Comparison of ENCODE assay signal across 1 cellular context in the genomic region with DNA sequence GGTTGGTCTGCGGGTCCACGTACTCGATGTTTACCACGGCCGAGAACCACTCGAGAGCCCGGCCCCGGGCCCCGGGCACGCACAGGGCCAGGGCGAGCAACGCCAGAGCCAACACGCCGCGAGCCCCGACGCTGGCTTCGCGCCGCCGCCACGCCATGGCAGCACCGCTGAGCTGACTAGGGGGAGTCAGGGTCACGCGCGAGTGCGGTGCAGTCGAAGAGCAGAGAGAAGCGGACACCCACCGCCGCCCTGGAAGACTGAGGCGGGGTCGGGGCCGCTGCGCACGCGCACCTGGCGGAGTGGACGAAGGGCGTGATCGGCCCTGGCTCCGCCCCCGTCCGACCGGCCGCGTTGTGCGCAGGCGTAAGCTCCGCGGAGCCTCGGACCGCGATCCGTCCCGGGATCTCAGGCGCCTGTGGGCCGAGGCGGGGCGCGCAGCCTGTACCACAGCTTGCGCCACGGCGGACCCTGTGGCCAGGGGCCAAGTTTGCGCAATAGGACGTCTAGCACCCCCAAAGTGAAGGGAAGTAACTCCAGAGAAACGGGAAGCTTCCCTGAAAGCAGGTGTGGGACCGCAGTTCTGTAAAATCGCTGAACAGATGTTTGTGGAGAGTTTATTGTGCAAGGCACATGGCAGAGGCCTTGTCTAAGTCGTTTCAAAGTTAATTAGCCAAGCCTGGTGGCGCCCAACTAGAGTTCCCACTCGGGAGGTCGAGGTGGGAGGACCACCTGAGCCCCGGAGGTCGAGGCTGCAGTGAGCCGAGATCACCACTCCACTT.
A peak's percentile ranks its signal among the peaks of the same experiment; 100 is the strongest.
TF ChIP-seq lines count a peak whose summit lies in the region.

A gene with protein sequence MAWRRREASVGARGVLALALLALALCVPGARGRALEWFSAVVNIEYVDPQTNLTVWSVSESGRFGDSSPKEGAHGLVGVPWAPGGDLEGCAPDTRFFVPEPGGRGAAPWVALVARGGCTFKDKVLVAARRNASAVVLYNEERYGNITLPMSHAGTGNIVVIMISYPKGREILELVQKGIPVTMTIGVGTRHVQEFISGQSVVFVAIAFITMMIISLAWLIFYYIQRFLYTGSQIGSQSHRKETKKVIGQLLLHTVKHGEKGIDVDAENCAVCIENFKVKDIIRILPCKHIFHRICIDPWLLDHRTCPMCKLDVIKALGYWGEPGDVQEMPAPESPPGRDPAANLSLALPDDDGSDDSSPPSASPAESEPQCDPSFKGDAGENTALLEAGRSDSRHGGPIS (minus strand): TSS at position 270 of the 779 bp plus-strand sequence. CDS start 113 bp downstream, at position 157.

TF ChIP-seq in HepG2, 621 proteins besides CTCF, POLR2A, EP300 and RAD21 (continued from another document):
- TF ChIP-seq, protein P1, sequence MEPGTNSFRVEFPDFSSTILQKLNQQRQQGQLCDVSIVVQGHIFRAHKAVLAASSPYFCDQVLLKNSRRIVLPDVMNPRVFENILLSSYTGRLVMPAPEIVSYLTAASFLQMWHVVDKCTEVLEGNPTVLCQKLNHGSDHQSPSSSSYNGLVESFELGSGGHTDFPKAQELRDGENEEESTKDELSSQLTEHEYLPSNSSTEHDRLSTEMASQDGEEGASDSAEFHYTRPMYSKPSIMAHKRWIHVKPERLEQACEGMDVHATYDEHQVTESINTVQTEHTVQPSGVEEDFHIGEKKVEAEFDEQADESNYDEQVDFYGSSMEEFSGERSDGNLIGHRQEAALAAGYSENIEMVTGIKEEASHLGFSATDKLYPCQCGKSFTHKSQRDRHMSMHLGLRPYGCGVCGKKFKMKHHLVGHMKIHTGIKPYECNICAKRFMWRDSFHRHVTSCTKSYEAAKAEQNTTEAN (CRISPR knock-in tag; conservative IDR thresholded peaks at IDR 0.05) = peak; percentile 87; the same call in 1 of the 2 replicates
- peak; percentile 24 for TF ChIP-seq ZNF672 (CRISPR knock-in tag; IDR thresholded peaks at IDR 0.05)
- peak; percentile 84; the same call in 1 of the 2 replicates for TF ChIP-seq MXD4 (CRISPR knock-in tag; IDR thresholded peaks at IDR 0.05)
- TF ChIP-seq ATRX (CRISPR knock-in tag; IDR thresholded peaks at IDR 0.05; ENCODE audit: borderline replicate concordance) = no peak
- TF ChIP-seq SIN3A (IDR thresholded peaks at IDR 0.05; ENCODE audit: borderline replicate concordance, low read depth, low read length) = peak; percentile 66; the same call in 1 of the 2 replicates
- no peak; the same call in 1 of the 2 replicates for TF ChIP-seq CREB1 (IDR thresholded peaks at IDR 0.05)
- TF ChIP-seq CREB1 (CRISPR knock-in tag; IDR thresholded peaks at IDR 0.05) = no peak
- peak; percentile 99; the same call in 1 of the 2 replicates for TF ChIP-seq ZNF619 (CRISPR knock-in tag; IDR thresholded peaks at IDR 0.05)
- no peak for TF ChIP-seq HDAC6 (IDR thresholded peaks at IDR 0.05; ENCODE audit: low read depth, low read length)
- TF ChIP-seq CC2D1A (CRISPR knock-in tag; IDR thresholded peaks at IDR 0.05) = peak; percentile 82
- peak; percentile 85 for TF ChIP-seq TEAD3 (CRISPR knock-in tag; optimal IDR thresholded peaks at IDR 0.05; ENCODE audit: borderline replicate concordance)
- TF ChIP-seq ZNF143 (CRISPR knock-in tag; IDR thresholded peaks at IDR 0.05) = peak; percentile 61
- TF ChIP-seq SRSF9 (IDR thresholded peaks at IDR 0.05; ENCODE audit: borderline replicate concordance, insufficient read depth, low read depth, low read length, poor library complexity, severe bottlenecking) = no peak
- TF ChIP-seq ATF7-NPFF (CRISPR knock-in tag; IDR thresholded peaks at IDR 0.05; ENCODE audit: low read depth) = peak; percentile 66; the same call in 1 of the 2 replicates
- TF ChIP-seq TCF12 (IDR thresholded peaks at IDR 0.05) = no peak
- peak; percentile 94; the same call in 1 of the 2 replicates for TF ChIP-seq TCF12 (CRISPR knock-in tag; IDR thresholded peaks at IDR 0.05)
- no peak for TF ChIP-seq ZBTB1 (CRISPR knock-in tag; IDR thresholded peaks at IDR 0.05; ENCODE audit: borderline replicate concordance)
- TF ChIP-seq ZNF530 (CRISPR knock-in tag; IDR thresholded peaks at IDR 0.05; ENCODE audit: low read depth) = no peak
- peak; percentile 96 for TF ChIP-seq ZNF333 (CRISPR knock-in tag; IDR thresholded peaks at IDR 0.05; ENCODE audit: borderline replicate concordance)
- TF ChIP-seq, protein P2, sequence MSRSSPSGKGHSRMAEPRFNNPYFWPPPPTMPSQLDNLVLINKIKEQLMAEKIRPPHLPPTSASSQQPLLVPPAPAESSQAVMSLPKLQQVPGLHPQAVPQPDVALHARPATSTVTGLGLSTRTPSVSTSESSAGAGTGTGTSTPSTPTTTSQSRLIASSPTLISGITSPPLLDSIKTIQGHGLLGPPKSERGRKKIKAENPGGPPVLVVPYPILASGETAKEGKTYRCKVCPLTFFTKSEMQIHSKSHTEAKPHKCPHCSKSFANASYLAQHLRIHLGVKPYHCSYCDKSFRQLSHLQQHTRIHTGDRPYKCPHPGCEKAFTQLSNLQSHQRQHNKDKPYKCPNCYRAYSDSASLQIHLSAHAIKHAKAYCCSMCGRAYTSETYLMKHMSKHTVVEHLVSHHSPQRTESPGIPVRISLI (CRISPR knock-in tag; IDR thresholded peaks at IDR 0.05; ENCODE audit: borderline replicate concordance) = peak; percentile 86
- TF ChIP-seq ZNF224 (CRISPR knock-in tag; IDR thresholded peaks at IDR 0.05) = peak; percentile 87; the same call in 1 of the 2 replicates
- TF ChIP-seq, protein P3, sequence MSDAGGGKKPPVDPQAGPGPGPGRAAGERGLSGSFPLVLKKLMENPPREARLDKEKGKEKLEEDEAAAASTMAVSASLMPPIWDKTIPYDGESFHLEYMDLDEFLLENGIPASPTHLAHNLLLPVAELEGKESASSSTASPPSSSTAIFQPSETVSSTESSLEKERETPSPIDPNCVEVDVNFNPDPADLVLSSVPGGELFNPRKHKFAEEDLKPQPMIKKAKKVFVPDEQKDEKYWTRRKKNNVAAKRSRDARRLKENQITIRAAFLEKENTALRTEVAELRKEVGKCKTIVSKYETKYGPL (CRISPR knock-in tag; IDR thresholded peaks at IDR 0.05) = 0 out of 2 replicates have a peak, but pooled peaks have one; percentile 67
- TF ChIP-seq, protein P4, sequence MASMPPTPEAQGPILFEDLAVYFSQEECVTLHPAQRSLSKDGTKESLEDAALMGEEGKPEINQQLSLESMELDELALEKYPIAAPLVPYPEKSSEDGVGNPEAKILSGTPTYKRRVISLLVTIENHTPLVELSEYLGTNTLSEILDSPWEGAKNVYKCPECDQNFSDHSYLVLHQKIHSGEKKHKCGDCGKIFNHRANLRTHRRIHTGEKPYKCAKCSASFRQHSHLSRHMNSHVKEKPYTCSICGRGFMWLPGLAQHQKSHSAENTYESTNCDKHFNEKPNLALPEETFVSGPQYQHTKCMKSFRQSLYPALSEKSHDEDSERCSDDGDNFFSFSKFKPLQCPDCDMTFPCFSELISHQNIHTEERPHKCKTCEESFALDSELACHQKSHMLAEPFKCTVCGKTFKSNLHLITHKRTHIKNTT (CRISPR knock-in tag; IDR thresholded peaks at IDR 0.05) = no peak
- no peak for TF ChIP-seq SMARCE1 (IDR thresholded peaks at IDR 0.05; ENCODE audit: borderline replicate concordance)
- TF ChIP-seq, protein P5, sequence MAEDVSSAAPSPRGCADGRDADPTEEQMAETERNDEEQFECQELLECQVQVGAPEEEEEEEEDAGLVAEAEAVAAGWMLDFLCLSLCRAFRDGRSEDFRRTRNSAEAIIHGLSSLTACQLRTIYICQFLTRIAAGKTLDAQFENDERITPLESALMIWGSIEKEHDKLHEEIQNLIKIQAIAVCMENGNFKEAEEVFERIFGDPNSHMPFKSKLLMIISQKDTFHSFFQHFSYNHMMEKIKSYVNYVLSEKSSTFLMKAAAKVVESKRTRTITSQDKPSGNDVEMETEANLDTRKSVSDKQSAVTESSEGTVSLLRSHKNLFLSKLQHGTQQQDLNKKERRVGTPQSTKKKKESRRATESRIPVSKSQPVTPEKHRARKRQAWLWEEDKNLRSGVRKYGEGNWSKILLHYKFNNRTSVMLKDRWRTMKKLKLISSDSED (CRISPR knock-in tag; IDR thresholded peaks at IDR 0.05) = no peak
- peak; percentile 77; the same call in 1 of the 2 replicates for TF ChIP-seq ZNF337 (CRISPR knock-in tag; IDR thresholded peaks at IDR 0.05; ENCODE audit: borderline replicate concordance, low read depth)
- TF ChIP-seq REXO4 (CRISPR knock-in tag; IDR thresholded peaks at IDR 0.05; ENCODE audit: borderline replicate concordance) = 0 out of 2 replicates have a peak, but pooled peaks have one; percentile 42
- TF ChIP-seq RBAK (CRISPR knock-in tag; IDR thresholded peaks at IDR 0.05) = 0 out of 2 replicates have a peak, but pooled peaks have one; percentile 60
- TF ChIP-seq HMG20A (CRISPR knock-in tag; IDR thresholded peaks at IDR 0.05; ENCODE audit: borderline replicate concordance) = peak; percentile 84; the same call in 1 of the 2 replicates
- TF ChIP-seq, protein P6, sequence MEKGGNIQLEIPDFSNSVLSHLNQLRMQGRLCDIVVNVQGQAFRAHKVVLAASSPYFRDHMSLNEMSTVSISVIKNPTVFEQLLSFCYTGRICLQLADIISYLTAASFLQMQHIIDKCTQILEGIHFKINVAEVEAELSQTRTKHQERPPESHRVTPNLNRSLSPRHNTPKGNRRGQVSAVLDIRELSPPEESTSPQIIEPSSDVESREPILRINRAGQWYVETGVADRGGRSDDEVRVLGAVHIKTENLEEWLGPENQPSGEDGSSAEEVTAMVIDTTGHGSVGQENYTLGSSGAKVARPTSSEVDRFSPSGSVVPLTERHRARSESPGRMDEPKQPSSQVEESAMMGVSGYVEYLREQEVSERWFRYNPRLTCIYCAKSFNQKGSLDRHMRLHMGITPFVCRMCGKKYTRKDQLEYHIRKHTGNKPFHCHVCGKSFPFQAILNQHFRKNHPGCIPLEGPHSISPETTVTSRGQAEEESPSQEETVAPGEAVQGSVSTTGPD (CRISPR knock-in tag; IDR thresholded peaks at IDR 0.05) = peak; percentile 83
- TF ChIP-seq MIXL1 (CRISPR knock-in tag; IDR thresholded peaks at IDR 0.05) = peak; percentile 84
- peak; percentile 98 for TF ChIP-seq ZNF772 (CRISPR knock-in tag; IDR thresholded peaks at IDR 0.05)
- TF ChIP-seq ZSCAN9 (CRISPR knock-in tag; IDR thresholded peaks at IDR 0.05; ENCODE audit: borderline replicate concordance) = peak; percentile 97
- peak; percentile 74 for TF ChIP-seq NCOA2 (CRISPR knock-in tag; IDR thresholded peaks at IDR 0.05)
- TF ChIP-seq ZNF34 (CRISPR knock-in tag; IDR thresholded peaks at IDR 0.05; ENCODE audit: borderline replicate concordance) = no peak; the same call in 1 of the 2 replicates
- TF ChIP-seq ZNF3 (CRISPR knock-in tag; IDR thresholded peaks at IDR 0.05) = peak; percentile 83
- TF ChIP-seq SALL2 (CRISPR knock-in tag; IDR thresholded peaks at IDR 0.05) = peak; percentile 99
- no peak for TF ChIP-seq IKZF1 (IDR thresholded peaks at IDR 0.05)
- TF ChIP-seq ZSCAN21 (CRISPR knock-in tag; IDR thresholded peaks at IDR 0.05; ENCODE audit: borderline replicate concordance) = peak; percentile 79
- TF ChIP-seq KLF16 (CRISPR knock-in tag; IDR thresholded peaks at IDR 0.05) = peak in 1 of 2 experiments; percentile 96; a peak in 2 of 4 replicates
- peak; percentile 19; the same call in 1 of the 2 replicates for TF ChIP-seq ZNF17 (CRISPR knock-in tag; IDR thresholded peaks at IDR 0.05)
- TF ChIP-seq ZKSCAN8 (CRISPR knock-in tag; IDR thresholded peaks at IDR 0.05; ENCODE audit: borderline replicate concordance) = peak; percentile 92; the same call in 1 of the 2 replicates
- peak; percentile 42; the same call in 1 of the 2 replicates for TF ChIP-seq IRX3 (CRISPR knock-in tag; IDR thresholded peaks at IDR 0.05; ENCODE audit: borderline replicate concordance, low read depth)
- TF ChIP-seq, protein P7, sequence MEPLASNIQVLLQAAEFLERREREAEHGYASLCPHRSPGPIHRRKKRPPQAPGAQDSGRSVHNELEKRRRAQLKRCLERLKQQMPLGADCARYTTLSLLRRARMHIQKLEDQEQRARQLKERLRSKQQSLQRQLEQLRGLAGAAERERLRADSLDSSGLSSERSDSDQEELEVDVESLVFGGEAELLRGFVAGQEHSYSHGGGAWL (CRISPR knock-in tag; IDR thresholded peaks at IDR 0.05) = peak; percentile 83
- TF ChIP-seq KAT8 (CRISPR knock-in tag; IDR thresholded peaks at IDR 0.05) = peak; percentile 90
- no peak; the same call in 1 of the 2 replicates for TF ChIP-seq THYN1 (CRISPR knock-in tag; IDR thresholded peaks at IDR 0.05; ENCODE audit: borderline replicate concordance, low read depth)
- TF ChIP-seq ARID2 (CRISPR knock-in tag; IDR thresholded peaks at IDR 0.05; ENCODE audit: borderline replicate concordance) = no peak
- peak; percentile 42; the same call in 1 of the 2 replicates for TF ChIP-seq ZNF121 (CRISPR knock-in tag; IDR thresholded peaks at IDR 0.05)
- TF ChIP-seq TMF1 (CRISPR knock-in tag; IDR thresholded peaks at IDR 0.05; ENCODE audit: low read depth) = peak; percentile 82
